Comparison of ENCODE assay signal across 8 cellular contexts in the genomic region with DNA sequence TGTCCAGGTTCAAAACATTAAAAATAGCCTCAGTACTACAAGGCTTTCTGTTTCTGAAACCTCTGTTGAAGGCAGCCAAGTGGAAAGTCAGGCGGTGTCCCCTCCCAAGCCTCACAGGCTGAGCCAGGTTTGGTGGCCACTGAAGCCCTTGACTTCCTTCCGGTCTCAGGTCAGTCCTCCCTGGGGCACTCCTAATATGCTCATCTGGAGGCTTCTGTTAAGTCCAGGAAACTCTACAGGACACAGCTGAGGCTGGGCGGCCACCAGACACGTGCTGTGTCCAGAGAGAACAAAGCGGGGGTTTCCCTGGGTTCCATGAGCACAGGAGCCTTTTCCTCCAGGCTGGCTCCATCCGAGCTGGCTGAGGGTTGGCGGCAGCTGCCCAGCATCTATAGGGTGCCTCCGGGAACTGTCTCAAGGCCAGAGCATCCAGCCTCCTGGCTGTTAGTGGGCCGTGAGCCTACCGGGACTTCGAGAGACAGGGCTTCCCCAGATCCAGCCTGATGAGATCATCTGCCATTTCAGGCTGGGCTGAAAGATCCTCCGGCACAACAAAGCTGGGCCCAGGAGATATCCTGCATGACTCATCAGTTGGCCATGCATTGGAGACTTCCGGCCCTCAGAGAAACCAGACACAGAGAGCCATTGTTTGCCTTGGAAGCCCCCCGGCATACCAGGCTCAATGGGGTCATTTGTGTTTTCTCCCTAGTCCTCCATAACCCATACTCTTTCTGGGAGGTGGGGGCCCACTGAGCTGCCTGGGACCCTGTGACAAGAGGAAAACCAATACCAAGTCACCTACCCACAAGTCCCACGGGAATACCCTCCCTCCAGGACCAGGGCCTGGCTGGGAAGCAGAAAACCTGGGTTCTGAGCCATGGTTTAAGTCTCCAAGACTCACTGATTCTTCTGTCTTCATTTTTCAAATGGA.
DNase-seq lines count a peak whose midpoint lies in the region; ATAC-seq and TF ChIP-seq lines count a peak whose summit lies in the region.

No MANE protein-coding gene starts in this region.

- DNase-seq in G401 (ENCODE audit: low spot score): peak; percentile 81
- peak; percentile 50 to 78 (median 63) for DNase-seq in body of pancreas
- peak; percentile 75 for DNase-seq in iPS-NIHi7 (ENCODE audit: extremely low spot score)
- DNase-seq in smooth muscle cell of the brain vasculature (ENCODE audit: low read depth, low spot score): peak; percentile 95
- DNase-seq in SIG-M5 treated with dmso at 0.1 percent for 504 hours (lab: John Stamatoyannopoulos, UW; ENCODE audit: unreplicated experiment): no peak
- no peak for DNase-seq in cortex of kidney (lab: John Stamatoyannopoulos, UW)

- 69% methylated on average over 15 of the region's 15 CpGs for WGBS in HUES64
- WGBS in body of pancreas, 2 donors: 59 to 66% methylated on average over 7 to 15 of the region's 15 CpGs

- no peak for TF ChIP-seq POLR2A in body of pancreas (IDR thresholded peaks at IDR 0.05)

- H3K27me3 ChIP-seq in HUES64 (ENCODE audit: insufficient read depth, low read length) (no peaks in the 10 kb centered on the region), body of pancreas (no peaks in the 10 kb centered on the region)

- intact Hi-C loops in body of pancreas (cut with DNase I): no loop called here

- H3K36me3 ChIP-seq in HUES64 (ENCODE audit: insufficient read depth, low read length) (no peaks in the 10 kb centered on the region), body of pancreas (replicated peaks in 1 of 2; ENCODE audit: insufficient read depth in 1 of 2, low read depth in 2 of 2) (no peaks in the 10 kb centered on the region)

- ATAC-seq in GM21786 (IDR thresholded peaks at IDR 0.05; ENCODE audit: unreplicated experiment): peak; percentile 83
- peak; percentile 77 for ATAC-seq in body of pancreas

- TF ChIP-seq CTCF in body of pancreas (IDR thresholded peaks at IDR 0.05): no peak

- H3K4me1 ChIP-seq in HUES64 (ENCODE audit: insufficient read depth, low read length): peaks cover 17% of the 10 kb centered on the region; the same call in 1 of the 2 replicates
- H3K4me1 ChIP-seq in body of pancreas: peaks cover 29% of the 10 kb centered on the region

- H3K9me3 ChIP-seq in HUES64 (ENCODE audit: insufficient read depth, low read depth, low read length): peaks cover 4% of the 10 kb centered on the region
- no peaks in the 10 kb centered on the region for H3K9me3 ChIP-seq in body of pancreas

- H3K4me3 ChIP-seq in HUES64 (ENCODE audit: low read length) (no peak overlapping the region), body of pancreas (no peak overlapping the region)

- H3K27ac ChIP-seq in HUES64 (ENCODE audit: low read depth, low read length) (peak overlapping the region; percentile 80), body of pancreas (peak overlapping the region; percentile 6 to 75 (median 42))

- in situ Hi-C loops in G401 (cut with HindIII; ENCODE audit: low sequenced_read_pairs): no loop called here

- H3K9ac ChIP-seq in HUES64 (ENCODE audit: low read depth, low read length): peak overlapping the region; percentile 42; the same call in 1 of the 2 replicates

Comparison
In these comparisons a context has a peak if more than half of its experiments do, and no peak if none do; other contexts are left out.
1. DNase-seq: peak in G401 (single experiment), body of pancreas (4 of 4), iPS-NIHi7 (single experiment) and smooth muscle cell of the brain vasculature (single experiment); none in SIG-M5 treated with dmso at 0.1 percent for 504 hours (single experiment) and cortex of kidney (single experiment).